Comparison of ENCODE assay signal across 12 cellular contexts in the genomic region with DNA sequence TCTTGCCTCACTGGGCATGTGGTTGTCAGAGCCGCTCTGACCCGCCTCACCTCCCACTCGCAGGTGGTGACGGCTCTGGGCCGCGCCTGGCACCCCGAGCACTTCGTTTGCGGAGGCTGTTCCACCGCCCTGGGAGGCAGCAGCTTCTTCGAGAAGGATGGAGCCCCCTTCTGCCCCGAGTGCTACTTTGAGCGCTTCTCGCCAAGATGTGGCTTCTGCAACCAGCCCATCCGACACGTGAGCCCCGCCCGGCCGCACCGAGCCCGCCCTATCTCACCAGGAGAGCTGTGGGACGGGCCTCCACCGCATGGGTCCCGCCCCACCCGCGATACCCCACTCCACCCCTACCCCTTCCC. TPM values are rescaled to one million over a fixed set of nuclear protein-coding genes. Genes with fewer than 3 reads are reported as not detected.
DNase-seq lines count a peak whose midpoint lies in the region; ATAC-seq, FAIRE-seq and TF ChIP-seq lines count a peak whose summit lies in the region.
"Had no signal": no experiment of that assay in that cellular context is flagged by ENCODE, and none has a peak within 500 bp of the region (broad histone marks: within the 10 kb centered on the region; RNA-seq: fewer than 3 reads in every experiment).

No MANE protein-coding gene starts in this region.

- no peaks in the 10 kb centered on the region for H3K79me2 ChIP-seq in K562 (ENCODE audit: control insufficient read depth, insufficient read depth, low read length)
- H3K79me2 ChIP-seq in GM23248 (ENCODE audit: insufficient read depth), result peaks cover 23% of the 10 kb centered on the region

- H3K4me3 Mint-ChIP-seq in activated naive CD4-positive, alpha-beta T cell treated with anti-CD3 and anti-CD28 coated beads, Interleukin-2, amount 50 U/mL, for 24 hours, result peak overlapping the region; percentile 77
- peak overlapping the region; percentile 61 for H3K4me3 Mint-ChIP-seq in mesothelial cell of epicardium

- in situ Hi-C loops in K562 (cut with MboI) (no loop called here), GM23248 (cut with MboI) (no loop called here)

- no peak for DNase-seq in activated naive CD4-positive, alpha-beta T cell treated with anti-CD3 and anti-CD28 coated beads, Interleukin-2, amount 50 U/mL, for 72 hours (ENCODE audit: low spot score in 2 of 2)
- DNase-seq in K562 (ENCODE audit: extremely low read depth in 1 of 4, low spot score in 3 of 4) (peak; percentile 36 to 48 (median 45)), mesothelial cell of epicardium (ENCODE audit: low spot score in 2 of 2, unreplicated experiment in 2 of 2) (no peak), upper lobe of right lung (peak; percentile 81), cortex of kidney (lab: John Stamatoyannopoulos, UW) (no peak), GM23248 (no peak), superior temporal gyrus (ENCODE audit: extremely low spot score) (no peak)
- DNase-seq: stimulated activated CD4-positive, alpha-beta T cell treated with anti-CD3 and anti-CD28 coated beads, Interleukin-4, amount 100 ng/mL, for 24 hours had no signal

- H3K27ac ChIP-seq in K562 (ENCODE audit: extremely low read depth, low read depth, low read length) (peak overlapping the region; percentile 48; the same call in 1 of the 3 replicates), upper lobe of right lung (peak overlapping the region; percentile 80), GM23248 (no peak overlapping the region)

- H3K4me2 ChIP-seq in K562 (ENCODE audit: insufficient read depth, low read length) (peak overlapping the region; percentile 74; the same call in 1 of the 2 replicates), GM23248 (ENCODE audit: unreplicated experiment) (no peak overlapping the region)

- no peak for TF ChIP-seq EP300 in K562 (IDR thresholded peaks at IDR 0.05; ENCODE audit: low read length)

- H3K36me3 ChIP-seq in K562 (ENCODE audit: control insufficient read depth, insufficient read depth, low read length), result no peaks in the 10 kb centered on the region
- H3K36me3 ChIP-seq in upper lobe of right lung, result peaks cover 18% of the 10 kb centered on the region
- peaks cover 25% of the 10 kb centered on the region for H3K36me3 ChIP-seq in GM23248 (ENCODE audit: low read depth)

- no TSS peak for BruUV-seq in K562 (replicated peaks; lab: Mats Ljungman, UMichigan)

- no peaks in the 10 kb centered on the region for H3K36me3 Mint-ChIP-seq in activated naive CD4-positive, alpha-beta T cell treated with anti-CD3 and anti-CD28 coated beads, Interleukin-2, amount 50 U/mL, for 24 hours
- no peaks in the 10 kb centered on the region for H3K36me3 Mint-ChIP-seq in activated naive CD4-positive, alpha-beta T cell treated with anti-CD3 and anti-CD28 coated beads, Interleukin-2, amount 50 U/mL, for 72 hours
- H3K36me3 Mint-ChIP-seq in mesothelial cell of epicardium, result peaks cover 6% of the 10 kb centered on the region

- H3F3A ChIP-seq in GM23248 (ENCODE audit: insufficient read depth), result peaks cover 48% of the 10 kb centered on the region

- H3K27me3 ChIP-seq in K562 (ENCODE audit: control insufficient read depth in 2 of 2, insufficient read depth in 2 of 2, low read length in 2 of 2), result no peaks in the 10 kb centered on the region
- no peaks in the 10 kb centered on the region for H3K27me3 ChIP-seq in upper lobe of right lung
- no peaks in the 10 kb centered on the region for H3K27me3 ChIP-seq in GM23248 (replicated peaks; ENCODE audit: insufficient read depth)

- H4K20me1 ChIP-seq in K562 (replicated peaks; ENCODE audit: control insufficient read depth, insufficient read depth, low read length) (no peaks in the 10 kb centered on the region), GM23248 (ENCODE audit: insufficient read depth) (no peaks in the 10 kb centered on the region; the same call in 1 of the 2 replicates)

- no peak for TF ChIP-seq POLR2A in K562 (conservative IDR thresholded peaks at IDR 0.05)

- CTCF ChIA-PET in K562 (lab: Yijun Ruan, JAX; ENCODE audit: low intra/inter-chr PET ratio), result no interaction called here

- no peak overlapping the region for H3K9ac ChIP-seq in K562 (ENCODE audit: insufficient read depth in 1 of 2, low read depth in 2 of 2, low read length in 2 of 2)
- H3K9ac ChIP-seq in GM23248, result no peak overlapping the region

- H3K4me3 ChIP-seq in K562, result no peak overlapping the region; the same call in 1 of the 2 replicates
- H3K4me3 ChIP-seq in upper lobe of right lung, result peak overlapping the region; percentile 54
- no peak overlapping the region for H3K4me3 ChIP-seq in GM23248

- H3K9me3 Mint-ChIP-seq in activated naive CD4-positive, alpha-beta T cell treated with anti-CD3 and anti-CD28 coated beads, Interleukin-2, amount 50 U/mL, for 24 hours, result no peaks in the 10 kb centered on the region
- H3K9me3 Mint-ChIP-seq in activated naive CD4-positive, alpha-beta T cell treated with anti-CD3 and anti-CD28 coated beads, Interleukin-2, amount 50 U/mL, for 72 hours, result no peaks in the 10 kb centered on the region
- H3K9me3 Mint-ChIP-seq in mesothelial cell of epicardium, result no peaks in the 10 kb centered on the region

- H3K27me3 Mint-ChIP-seq in activated naive CD4-positive, alpha-beta T cell treated with anti-CD3 and anti-CD28 coated beads, Interleukin-2, amount 50 U/mL, for 24 hours, result peaks cover 16% of the 10 kb centered on the region
- peaks cover 62% of the 10 kb centered on the region for H3K27me3 Mint-ChIP-seq in mesothelial cell of epicardium (ENCODE audit: low read depth)

- H3K4me1 Mint-ChIP-seq in activated naive CD4-positive, alpha-beta T cell treated with anti-CD3 and anti-CD28 coated beads, Interleukin-2, amount 50 U/mL, for 24 hours, result peaks cover 20% of the 10 kb centered on the region
- H3K4me1 Mint-ChIP-seq in mesothelial cell of epicardium, result peaks cover 33% of the 10 kb centered on the region

- ATAC-seq in activated naive CD4-positive, alpha-beta T cell treated with anti-CD3 and anti-CD28 coated beads, Interleukin-2, amount 50 U/mL, for 72 hours, result no peak
- ATAC-seq in K562 (no peak), upper lobe of right lung (peak; percentile 13)

- intact Hi-C loops in K562 (cut with micrococcal nuclease), result no loop called here
- intact Hi-C loops in upper lobe of right lung (cut with DNase I), result no loop called here

- H3K9me3 ChIP-seq in K562 (replicated peaks; ENCODE audit: control insufficient read depth, insufficient read depth, low read depth, low read length), result no peaks in the 10 kb centered on the region
- H3K9me3 ChIP-seq in upper lobe of right lung, result no peaks in the 10 kb centered on the region
- no peaks in the 10 kb centered on the region for H3K9me3 ChIP-seq in GM23248 (ENCODE audit: low read depth)

- no peak for FAIRE-seq in K562 (lab: Jason Lieb, UNC)

- H2AFZ ChIP-seq in K562 (ENCODE audit: low read depth, low read length) (peak overlapping the region; percentile 78), GM23248 (no peak overlapping the region)

- H3K9me2 ChIP-seq in GM23248 (ENCODE audit: insufficient read depth), result no peaks in the 10 kb centered on the region

- POLR2A ChIA-PET in K562 (lab: Yijun Ruan, JAX), result interaction anchor here (0.7 to 1.0 kb wide), 2 partner anchors 15 to 452 kb away, joined by 3 read pairs; no protein-coding TSS in a partner anchor

- TF ChIP-seq CTCF in K562 (IDR thresholded peaks at IDR 0.05 in 2 of 3, conservative IDR thresholded peaks at IDR 0.05 in 1 of 3; ENCODE audit: insufficient read depth in 2 of 3, low read depth in 1 of 3, low read length in 3 of 3) (no peak), mesothelial cell of epicardium (IDR thresholded peaks at IDR 0.05; ENCODE audit: unreplicated experiment) (no peak), upper lobe of right lung (IDR thresholded peaks at IDR 0.05) (no peak)

- WGBS in K562 (ENCODE audit: insufficient coverage, low coverage, missing lambda C conversion rate), result 72% methylated on average over 16 of the region's 26 CpGs
- WGBS in GM23248 (ENCODE audit: low coverage in 1 of 2, low lambda C conversion rate in 2 of 2, missing lambda C conversion rate in 2 of 2), 2 experiments, result 96 to 99% methylated on average over 12 to 26 of the region's 26 CpGs

- peaks cover 35 to 68% of the 10 kb centered on the region in 2 experiments for H3K4me1 ChIP-seq in K562 (replicated peaks in 1 of 2; ENCODE audit: control insufficient read depth in 2 of 2, insufficient read depth in 2 of 2, low read length in 2 of 2)
- H3K4me1 ChIP-seq in upper lobe of right lung, result peaks cover 16% of the 10 kb centered on the region
- peaks cover 3% of the 10 kb centered on the region; the same call in 1 of the 2 replicates for H3K4me1 ChIP-seq in GM23248 (ENCODE audit: insufficient read depth)

- H3K9me1 ChIP-seq in K562 (ENCODE audit: control insufficient read depth, insufficient read depth, low read length), result no peaks in the 10 kb centered on the region

- H3K27ac Mint-ChIP-seq in activated naive CD4-positive, alpha-beta T cell treated with anti-CD3 and anti-CD28 coated beads, Interleukin-2, amount 50 U/mL, for 24 hours, result no peak overlapping the region
- no peak overlapping the region for H3K27ac Mint-ChIP-seq in activated naive CD4-positive, alpha-beta T cell treated with anti-CD3 and anti-CD28 coated beads, Interleukin-2, amount 50 U/mL, for 72 hours
- no peak overlapping the region for H3K27ac Mint-ChIP-seq in mesothelial cell of epicardium

- TF ChIP-seq RAD21 in K562 (CRISPR knock-in tag; conservative IDR thresholded peaks at IDR 0.05 in 1 of 2, IDR thresholded peaks at IDR 0.05 in 1 of 2), result no peak

RNA-seq across cellular contexts. Expression of a gene that starts 4.0 kb away (rescaled TPM):
- total RNA-seq in activated naive CD4-positive, alpha-beta T cell treated with anti-CD3 and anti-CD28 coated beads, Interleukin-2, amount 50 U/mL, for 72 hours, result 1 to 10 TPM in 1 of 2 donors, under 1 TPM in 1; 0.73 to 4.0 TPM
- total RNA-seq in K562 (2011; cell fraction: chromatin; rRNA removed; ENCODE audit: low replicate concordance), result 0.44 and 0.81 TPM in 2 replicates
- 1.2 and 1.4 TPM in 2 replicates for total RNA-seq in K562 (2011; cell fraction: nucleolus; rRNA removed)
- 0.73 and 0.92 TPM in 2 replicates for total RNA-seq in K562 (2011; cell fraction: nucleoplasm; rRNA removed)
- 0.53 and 0.91 TPM in 2 replicates for total RNA-seq in K562 (2014; rRNA removed)
- 0.11 and 0.29 TPM in 2 replicates for total RNA-seq in K562 (2014; rRNA removed; fragmentation: Illumina TruSeq; extraction: Trizol)
- total RNA-seq in K562 (2015; rRNA removed; fragmentation: Illumina TruSeq; extraction: Trizol), result 0.25 and 0.26 TPM in 2 replicates
- total RNA-seq in K562 (2021), result 0.64 and 0.85 TPM in 2 replicates
- 0.04 and 0.08 TPM in 2 replicates for polyA plus RNA-seq in K562 (2011; rRNA removed)
- polyA plus RNA-seq in K562 (2011; cell fraction: cytosol; rRNA removed), result 0.25 and 0.67 TPM in 2 replicates
- 0.22 and 0.28 TPM in 2 replicates for polyA plus RNA-seq in K562 (2011; cell fraction: nucleus; rRNA removed)
- 0.72 and 1.9 TPM in 2 replicates for polyA plus RNA-seq in K562 (2012)
- 0.62 and 0.73 TPM in 2 replicates for polyA plus RNA-seq in K562 (2014; fragmentation: Illumina TruSeq; extraction: Trizol)
- polyA plus RNA-seq in K562 (2014; fragmentation: Nextera tagmentation; extraction: Ambion mirVana), result under 1 TPM; 0.06 TPM
- polyA plus RNA-seq in K562 (2014; rRNA removed), result 0.19 and 0.54 TPM in 2 replicates
- polyA minus RNA-seq in K562 (2011; rRNA and poly(A)+ RNA removed), result not detected in 2 replicates
- 1.4 TPM in 1 of 2 replicates, not detected in the other for polyA minus RNA-seq in K562 (2011; cell fraction: cytosol; rRNA and poly(A)+ RNA removed)
- 0.22 TPM in 1 of 2 replicates, not detected in the other for polyA minus RNA-seq in K562 (2011; cell fraction: nucleus; rRNA and poly(A)+ RNA removed)
- 35.5 to 39.4 TPM (median 38.1 TPM) in 3 replicates for total RNA-seq in mesothelial cell of epicardium
- total RNA-seq in upper lobe of right lung, result 49.9 TPM
- total RNA-seq in GM23248 (2014; rRNA removed; shearing (Covaris generic)), result 71.8 and 88.5 TPM in 2 replicates
- polyA plus RNA-seq in GM23248 (2016; fragmentation: Nextera tagmentation; extraction: Ambion mirVana), result 174 and 177 TPM in 2 replicates

RNA-seq across cellular contexts. Expression of a gene that starts 7.0 kb away (rescaled TPM):
- total RNA-seq in activated naive CD4-positive, alpha-beta T cell treated with anti-CD3 and anti-CD28 coated beads, Interleukin-2, amount 50 U/mL, for 72 hours, result under 1 TPM; 0.31 to 0.91 TPM
- not detected in 2 replicates for total RNA-seq in K562 (2011; cell fraction: chromatin; rRNA removed; ENCODE audit: low replicate concordance)
- not detected in 2 replicates for total RNA-seq in K562 (2011; cell fraction: nucleolus; rRNA removed)
- total RNA-seq in K562 (2011; cell fraction: nucleoplasm; rRNA removed), result not detected in 2 replicates
- total RNA-seq in K562 (2014; rRNA removed) (not detected in 2 replicates), K562 (2014; rRNA removed; fragmentation: Illumina TruSeq; extraction: Trizol) (not detected in 2 replicates), K562 (2015; rRNA removed; fragmentation: Illumina TruSeq; extraction: Trizol) (not detected in 2 replicates), K562 (2021) (0.07 TPM in 1 of 2 replicates, not detected in the other), mesothelial cell of epicardium (0.36 to 0.53 TPM (median 0.36 TPM) in 3 replicates), upper lobe of right lung (3.1 TPM)
- polyA plus RNA-seq in K562 (2011; rRNA removed) (not detected in 2 replicates), K562 (2014; fragmentation: Illumina TruSeq; extraction: Trizol) (not detected in 2 replicates), K562 (2014; fragmentation: Nextera tagmentation; extraction: Ambion mirVana) (1 to 10 TPM; 2.2 to 2.7 TPM), K562 (2014; rRNA removed) (not detected in 2 replicates), GM23248 (2016; fragmentation: Nextera tagmentation; extraction: Ambion mirVana) (4.7 and 4.8 TPM in 2 replicates)
- polyA plus RNA-seq in K562 (2011; cell fraction: cytosol; rRNA removed), result 0.03 TPM in 1 of 2 replicates, not detected in the other
- polyA plus RNA-seq in K562 (2011; cell fraction: nucleus; rRNA removed), result not detected in 2 replicates
- 0.56 and 2.4 TPM in 2 replicates for polyA plus RNA-seq in K562 (2012)
- polyA minus RNA-seq in K562 (2011; rRNA and poly(A)+ RNA removed), result not detected in 2 replicates
- not detected in 2 replicates for polyA minus RNA-seq in K562 (2011; cell fraction: cytosol; rRNA and poly(A)+ RNA removed)
- polyA minus RNA-seq in K562 (2011; cell fraction: nucleus; rRNA and poly(A)+ RNA removed), result not detected in 2 replicates
- not detected in 2 replicates for total RNA-seq in GM23248 (2014; rRNA removed; shearing (Covaris generic))
- total RNA-seq: NCI-H460 had no signal
- polyA plus RNA-seq: BJ, neural cell had no signal

RNA-seq across cellular contexts. Expression of a gene that starts 16.6 kb away (rescaled TPM):
- 1 to 10 TPM; 8.6 to 9.2 TPM for total RNA-seq in activated naive CD4-positive, alpha-beta T cell treated with anti-CD3 and anti-CD28 coated beads, Interleukin-2, amount 50 U/mL, for 72 hours
- total RNA-seq in K562 (2011; cell fraction: chromatin; rRNA removed; ENCODE audit: low replicate concordance), result 14.5 and 27.5 TPM in 2 replicates
- total RNA-seq in K562 (2011; cell fraction: nucleolus; rRNA removed), result 22.8 and 23.9 TPM in 2 replicates
- total RNA-seq in K562 (2011; cell fraction: nucleoplasm; rRNA removed), result 15.2 and 19.7 TPM in 2 replicates
- total RNA-seq in K562 (2014; rRNA removed) (10.3 and 11.8 TPM in 2 replicates), K562 (2014; rRNA removed; fragmentation: Illumina TruSeq; extraction: Trizol) (1.2 and 1.9 TPM in 2 replicates), K562 (2015; rRNA removed; fragmentation: Illumina TruSeq; extraction: Trizol) (5.0 and 6.6 TPM in 2 replicates), K562 (2021) (13.2 and 13.5 TPM in 2 replicates), mesothelial cell of epicardium (17.0 to 18.5 TPM (median 17.7 TPM) in 3 replicates), upper lobe of right lung (10.8 TPM)
- polyA plus RNA-seq in K562 (2011; rRNA removed) (2.1 and 5.6 TPM in 2 replicates), K562 (2014; fragmentation: Illumina TruSeq; extraction: Trizol) (1.8 and 4.8 TPM in 2 replicates), K562 (2014; fragmentation: Nextera tagmentation; extraction: Ambion mirVana) (under 1 TPM; 0.11 to 0.17 TPM), K562 (2014; rRNA removed) (8.4 and 9.5 TPM in 2 replicates), GM23248 (2016; fragmentation: Nextera tagmentation; extraction: Ambion mirVana) (5.0 and 7.0 TPM in 2 replicates)
- polyA plus RNA-seq in K562 (2011; cell fraction: cytosol; rRNA removed), result 3.3 and 7.9 TPM in 2 replicates
- polyA plus RNA-seq in K562 (2011; cell fraction: nucleus; rRNA removed), result 33.0 and 40.2 TPM in 2 replicates
- polyA plus RNA-seq in K562 (2012), result 8.9 and 9.6 TPM in 2 replicates
- 1.6 and 2.5 TPM in 2 replicates for polyA minus RNA-seq in K562 (2011; rRNA and poly(A)+ RNA removed)
- polyA minus RNA-seq in K562 (2011; cell fraction: cytosol; rRNA and poly(A)+ RNA removed), result 4.5 and 6.8 TPM in 2 replicates
- 5.1 and 8.1 TPM in 2 replicates for polyA minus RNA-seq in K562 (2011; cell fraction: nucleus; rRNA and poly(A)+ RNA removed)
- 11.2 and 14.3 TPM in 2 replicates for total RNA-seq in GM23248 (2014; rRNA removed; shearing (Covaris generic))

RNA-seq across cellular contexts. Expression of a gene that starts 32.3 kb away (rescaled TPM):
- total RNA-seq in activated naive CD4-positive, alpha-beta T cell treated with anti-CD3 and anti-CD28 coated beads, Interleukin-2, amount 50 U/mL, for 72 hours, result 10 to 100 TPM; 22.8 to 35.6 TPM
- total RNA-seq in K562 (2011; cell fraction: chromatin; rRNA removed; ENCODE audit: low replicate concordance), result 95.6 and 204 TPM in 2 replicates
- 127 and 145 TPM in 2 replicates for total RNA-seq in K562 (2011; cell fraction: nucleolus; rRNA removed)
- 113 and 120 TPM in 2 replicates for total RNA-seq in K562 (2011; cell fraction: nucleoplasm; rRNA removed)
- total RNA-seq in K562 (2014; rRNA removed) (27.6 and 35.1 TPM in 2 replicates), K562 (2014; rRNA removed; fragmentation: Illumina TruSeq; extraction: Trizol) (15.8 and 17.8 TPM in 2 replicates), K562 (2015; rRNA removed; fragmentation: Illumina TruSeq; extraction: Trizol) (22.9 and 23.4 TPM in 2 replicates), K562 (2021) (44.1 and 49.8 TPM in 2 replicates), mesothelial cell of epicardium (78.1 to 88.9 TPM (median 86.2 TPM) in 3 replicates), upper lobe of right lung (62.8 TPM)
- polyA plus RNA-seq in K562 (2011; rRNA removed) (46.7 and 74.1 TPM in 2 replicates), K562 (2014; fragmentation: Illumina TruSeq; extraction: Trizol) (43.2 and 54.4 TPM in 2 replicates), K562 (2014; fragmentation: Nextera tagmentation; extraction: Ambion mirVana) (under 1 TPM; 0.80 to 0.89 TPM), K562 (2014; rRNA removed) (52.8 and 54.4 TPM in 2 replicates), GM23248 (2016; fragmentation: Nextera tagmentation; extraction: Ambion mirVana) (34.6 and 39.3 TPM in 2 replicates)
- polyA plus RNA-seq in K562 (2011; cell fraction: cytosol; rRNA removed), result 66.4 and 70.6 TPM in 2 replicates
- 343 and 373 TPM in 2 replicates for polyA plus RNA-seq in K562 (2011; cell fraction: nucleus; rRNA removed)
- polyA plus RNA-seq in K562 (2012), result 40.1 and 104 TPM in 2 replicates
- polyA minus RNA-seq in K562 (2011; rRNA and poly(A)+ RNA removed), result 35.6 and 38.8 TPM in 2 replicates
- 36.8 and 41.0 TPM in 2 replicates for polyA minus RNA-seq in K562 (2011; cell fraction: cytosol; rRNA and poly(A)+ RNA removed)
- 50.6 and 81.8 TPM in 2 replicates for polyA minus RNA-seq in K562 (2011; cell fraction: nucleus; rRNA and poly(A)+ RNA removed)
- 68.2 and 74.0 TPM in 2 replicates for total RNA-seq in GM23248 (2014; rRNA removed; shearing (Covaris generic))

RNA-seq across cellular contexts. Expression of a gene that starts 33.3 kb away (rescaled TPM):
- under 1 TPM; 0.12 to 0.18 TPM for total RNA-seq in activated naive CD4-positive, alpha-beta T cell treated with anti-CD3 and anti-CD28 coated beads, Interleukin-2, amount 50 U/mL, for 72 hours
- not detected in 2 replicates for total RNA-seq in K562 (2011; cell fraction: chromatin; rRNA removed; ENCODE audit: low replicate concordance)
- 0.17 TPM in 1 of 2 replicates, not detected in the other for total RNA-seq in K562 (2011; cell fraction: nucleolus; rRNA removed)
- total RNA-seq in K562 (2011; cell fraction: nucleoplasm; rRNA removed), result 0.23 TPM in 1 of 2 replicates, not detected in the other
- not detected in 2 replicates for total RNA-seq in K562 (2014; rRNA removed)
- not detected in 2 replicates for total RNA-seq in K562 (2014; rRNA removed; fragmentation: Illumina TruSeq; extraction: Trizol)
- total RNA-seq in K562 (2015; rRNA removed; fragmentation: Illumina TruSeq; extraction: Trizol), result not detected in 2 replicates
- 0.13 TPM in 1 of 2 replicates, not detected in the other for total RNA-seq in K562 (2021)
- polyA plus RNA-seq in K562 (2011; rRNA removed), result 0.03 and 0.06 TPM in 2 replicates
- polyA plus RNA-seq in K562 (2011; cell fraction: cytosol; rRNA removed), result 0.04 and 0.12 TPM in 2 replicates
- 0.04 and 0.06 TPM in 2 replicates for polyA plus RNA-seq in K562 (2011; cell fraction: nucleus; rRNA removed)
- 0.09 and 0.21 TPM in 2 replicates for polyA plus RNA-seq in K562 (2012)
- 0.04 and 0.07 TPM in 2 replicates for polyA plus RNA-seq in K562 (2014; fragmentation: Illumina TruSeq; extraction: Trizol)
- under 1 TPM in 1 of 2 experiments, not detected in 1; 0.06 TPM for polyA plus RNA-seq in K562 (2014; fragmentation: Nextera tagmentation; extraction: Ambion mirVana)
- polyA plus RNA-seq in K562 (2014; rRNA removed), result not detected in 2 replicates
- polyA minus RNA-seq in K562 (2011; rRNA and poly(A)+ RNA removed), result 0.03 and 0.04 TPM in 2 replicates
- polyA minus RNA-seq in K562 (2011; cell fraction: cytosol; rRNA and poly(A)+ RNA removed), result not detected in 2 replicates
- polyA minus RNA-seq in K562 (2011; cell fraction: nucleus; rRNA and poly(A)+ RNA removed), result not detected in 2 replicates
- total RNA-seq in mesothelial cell of epicardium, result 2.7 to 3.6 TPM (median 3.2 TPM) in 3 replicates
- total RNA-seq in upper lobe of right lung, result 0.84 TPM
- total RNA-seq in GM23248 (2014; rRNA removed; shearing (Covaris generic)), result 0.22 and 0.38 TPM in 2 replicates
- polyA plus RNA-seq in GM23248 (2016; fragmentation: Nextera tagmentation; extraction: Ambion mirVana), result 0.39 and 0.41 TPM in 2 replicates

Comparison
In these comparisons a context has a peak if more than half of its experiments do, and no peak if none do; other contexts are left out.
1. DNase-seq: peak in K562 (4 of 4) and upper lobe of right lung (single experiment); none in activated naive CD4-positive, alpha-beta T cell treated with anti-CD3 and anti-CD28 coated beads, Interleukin-2, amount 50 U/mL, for 72 hours (0 of 2), mesothelial cell of epicardium (0 of 2), cortex of kidney (single experiment), GM23248 (single experiment) and superior temporal gyrus (single experiment).